ENCODE assay signal across 25 cellular contexts in genomic region chr12:66008985-66009384, GRCh38.
"Had no signal": no experiment of that assay in that cellular context is flagged by ENCODE, and none has a peak within 500 bp of the region (broad histone marks: within the 10 kb centered on the region; RNA-seq: fewer than 3 reads in every experiment).

No MANE protein-coding gene starts in this region.

- H3K27me3 Mint-ChIP-seq: dendritic cell treated with granulocyte-macrophage colony-stimulating factor and Interleukin-4, amounts not matched to agents 40 ng/mL and 50 ng/mL, for 4 days; type B pancreatic cell had no signal

- H3K27me3 ChIP-seq: body of pancreas, foreskin keratinocyte, neural progenitor cell, sigmoid colon, spleen had no signal

- H3K36me3 ChIP-seq: neural progenitor cell, sigmoid colon, spleen, thoracic aorta had no signal

- H3K4me3 Mint-ChIP-seq: activated CD4-positive, alpha-beta memory T cell treated with anti-CD3 and anti-CD28 coated beads, Interleukin-2, amount 10 ng/mL, durations not matched to agents 7 days and 5 days; activated CD4-positive, alpha-beta T cell treated with anti-CD3 and anti-CD28 coated beads, Interleukin-2, amount 10 ng/mL, durations not matched to agents 24 days and 14 days; activated naive CD8-positive, alpha-beta T cell treated with anti-CD3 and anti-CD28 coated beads, Interleukin-2, amount 50 U/mL, for 24 hours; dendritic cell treated with granulocyte-macrophage colony-stimulating factor and Interleukin-4, amounts not matched to agents 40 ng/mL and 50 ng/mL, for 4 days; naive thymus-derived CD8-positive, alpha-beta T cell; neural progenitor cell; type B pancreatic cell had no signal

- ATAC-seq: activated CD4-positive, CD25-positive, alpha-beta regulatory T cell treated with anti-CD3 and anti-CD28 coated beads, Interleukin-2, amount 50 U/mL, for 24 hours; activated naive CD8-positive, alpha-beta T cell treated with anti-CD3 and anti-CD28 coated beads, Interleukin-2, amount 50 U/mL, for 24 hours; body of pancreas; foreskin keratinocyte; left lobe of liver; naive thymus-derived CD8-positive, alpha-beta T cell had no signal

- H3K4me3 ChIP-seq: body of pancreas, lung, neural progenitor cell, sigmoid colon, spleen, thoracic aorta had no signal

- H3K4me1 ChIP-seq: body of pancreas, sigmoid colon, spleen had no signal

- H3K27ac Mint-ChIP-seq: activated CD4-positive, alpha-beta memory T cell treated with anti-CD3 and anti-CD28 coated beads, Interleukin-2, amount 10 ng/mL, durations not matched to agents 7 days and 5 days; activated CD4-positive, alpha-beta T cell treated with anti-CD3 and anti-CD28 coated beads, Interleukin-2, amount 10 ng/mL, durations not matched to agents 24 days and 14 days; activated naive CD8-positive, alpha-beta T cell treated with anti-CD3 and anti-CD28 coated beads, Interleukin-2, amount 50 U/mL, for 24 hours; dendritic cell treated with granulocyte-macrophage colony-stimulating factor and Interleukin-4, amounts not matched to agents 40 ng/mL and 50 ng/mL, for 4 days; naive thymus-derived CD8-positive, alpha-beta T cell; neural progenitor cell; type B pancreatic cell had no signal

- H3K27ac ChIP-seq: body of pancreas, foreskin keratinocyte, neural progenitor cell, sigmoid colon, spleen, thoracic aorta, VCaP had no signal

- H3K9me3 ChIP-seq: body of pancreas had no signal

- DNase-seq: activated CD4-positive, alpha-beta memory T cell treated with anti-CD3 and anti-CD28 coated beads, Interleukin-2, amount 10 ng/mL, durations not matched to agents 7 days and 5 days; activated CD4-positive, alpha-beta T cell treated with anti-CD3 and anti-CD28 coated beads, Interleukin-2, amount 10 ng/mL, durations not matched to agents 24 days and 14 days; activated effector memory CD4-positive, alpha-beta T cell treated with anti-CD3 and anti-CD28 coated beads, Interleukin-2, amount 50 U/mL, for 16 hours; activated naive CD4-positive, alpha-beta T cell treated with anti-CD3 and anti-CD28 coated beads, Interleukin-2, amount 50 U/mL, for 16 hours; activated naive CD8-positive, alpha-beta T cell treated with anti-CD3 and anti-CD28 coated beads, Interleukin-2, amount 50 U/mL, for 24 hours; body of pancreas; caudate nucleus; effector CD8-positive, alpha-beta T cell; erythroblast; foreskin keratinocyte; kidney; naive thymus-derived CD8-positive, alpha-beta T cell; posterior cingulate gyrus; sigmoid colon; spleen; stimulated activated CD4-positive, alpha-beta T cell treated with anti-CD3 and anti-CD28 coated beads, Interleukin-4, amount 100 ng/mL, for 1 hour; stimulated activated naive CD4-positive, alpha-beta T cell had no signal

- H3K4me1 Mint-ChIP-seq: activated CD4-positive, alpha-beta memory T cell treated with anti-CD3 and anti-CD28 coated beads, Interleukin-2, amount 10 ng/mL, durations not matched to agents 7 days and 5 days; activated CD4-positive, alpha-beta T cell treated with anti-CD3 and anti-CD28 coated beads, Interleukin-2, amount 10 ng/mL, durations not matched to agents 24 days and 14 days; activated naive CD8-positive, alpha-beta T cell treated with anti-CD3 and anti-CD28 coated beads, Interleukin-2, amount 50 U/mL, for 24 hours; naive thymus-derived CD8-positive, alpha-beta T cell had no signal

- H3K9me3 Mint-ChIP-seq: activated CD4-positive, alpha-beta memory T cell treated with anti-CD3 and anti-CD28 coated beads, Interleukin-2, amount 10 ng/mL, durations not matched to agents 7 days and 5 days had no signal
